9 cellular contexts compared by ENCODE assay signal in the genomic region with DNA sequence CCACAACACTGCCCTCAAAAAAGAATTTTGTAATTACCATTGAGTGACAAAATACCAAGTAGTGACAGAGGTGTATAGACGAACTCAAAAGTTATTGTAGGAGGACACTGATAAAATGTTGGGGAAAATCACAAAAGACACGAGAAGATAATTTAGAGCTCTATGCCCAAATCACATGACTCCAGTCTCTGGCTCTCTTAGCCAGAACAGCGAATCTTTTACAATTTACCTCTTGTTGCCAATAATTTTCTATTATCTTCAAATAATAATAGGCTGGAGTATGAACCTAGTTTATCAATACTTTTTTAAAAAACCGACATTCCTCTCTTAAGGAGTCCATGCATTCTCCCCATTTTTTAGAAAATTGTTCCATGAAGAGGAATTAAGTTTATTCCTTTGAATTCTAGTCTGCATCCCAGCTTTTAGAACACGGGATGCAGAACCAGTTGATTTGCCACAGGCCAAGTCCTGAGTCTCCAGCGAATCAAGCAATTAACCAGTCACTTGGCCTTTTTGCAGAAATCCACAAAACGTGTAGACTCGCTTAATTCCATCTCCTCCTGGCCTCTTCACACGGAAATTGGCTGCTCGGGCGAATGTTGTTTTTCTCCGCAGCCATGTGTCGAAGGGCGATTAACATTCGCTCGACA. TPM values are rescaled to one million over a fixed set of nuclear protein-coding genes. Genes with fewer than 3 reads are reported as not detected.
DNase-seq lines count a peak whose midpoint lies in the region; ATAC-seq, FAIRE-seq and TF ChIP-seq lines count a peak whose summit lies in the region.
"Had no signal": no experiment of that assay in that cellular context is flagged by ENCODE, and none has a peak within 500 bp of the region (broad histone marks: within the 10 kb centered on the region; RNA-seq: fewer than 3 reads in every experiment).

No MANE protein-coding gene starts in this region.

- no peak for FAIRE-seq in A549 (lab: Jason Lieb, UNC)

- no peak for ATAC-seq in A549
- no peak for ATAC-seq in naive thymus-derived CD4-positive, alpha-beta T cell
- ATAC-seq in HG03196 (IDR thresholded peaks at IDR 0.05; ENCODE audit: unreplicated experiment): no peak

- intact Hi-C loops in dendritic cell treated with granulocyte-macrophage colony-stimulating factor and Interleukin-4, amounts not matched to agents 40 ng/mL and 50 ng/mL, for 4 days (cut with micrococcal nuclease): loop anchor here (10.0 kb wide), 2 partner anchors 238 to 658 kb away; partner anchors contain the start of genes PGM3 and RWDD2A
- intact Hi-C loops in naive thymus-derived CD4-positive, alpha-beta T cell (cut with micrococcal nuclease): no loop called here

- peaks cover 0 to 11% of the 10 kb centered on the region in 2 donors for H3K27me3 ChIP-seq in naive thymus-derived CD4-positive, alpha-beta T cell (ENCODE audit: control insufficient read depth in 2 of 2, insufficient read depth in 2 of 2, low read length in 2 of 2)

- no peaks in the 10 kb centered on the region for H3K9me3 ChIP-seq in A549
- no peaks in the 10 kb centered on the region for H3K9me3 ChIP-seq in HEK293 (ENCODE audit: control insufficient read depth, insufficient read depth, low read depth, low read length)
- H3K9me3 ChIP-seq in naive thymus-derived CD4-positive, alpha-beta T cell (ENCODE audit: control insufficient read depth in 2 of 3, low read length in 3 of 3): no peaks in the 10 kb centered on the region

- H3K4me1 Mint-ChIP-seq in dendritic cell treated with granulocyte-macrophage colony-stimulating factor and Interleukin-4, amounts not matched to agents 40 ng/mL and 50 ng/mL, for 4 days (ENCODE audit: low read depth): peaks cover 16% of the 10 kb centered on the region
- peaks cover 0 to 19% (median 10%) of the 10 kb centered on the region in 7 donors for H3K4me1 Mint-ChIP-seq in naive thymus-derived CD4-positive, alpha-beta T cell

- H3K27ac ChIP-seq in A549 (peak overlapping the region; percentile 27 to 29; a peak in 4 of 6 replicates), HEK293 (ENCODE audit: extremely low read depth, low read depth, low read length) (no peak overlapping the region)
- H3K27ac ChIP-seq in naive thymus-derived CD4-positive, alpha-beta T cell (ENCODE audit: low read depth, low read length): no peak overlapping the region

- H3K4me3 Mint-ChIP-seq in dendritic cell treated with granulocyte-macrophage colony-stimulating factor and Interleukin-4, amounts not matched to agents 40 ng/mL and 50 ng/mL, for 4 days: peak overlapping the region; percentile 53
- peak overlapping the region in 9 of 10 donors; percentile 8 to 80 (median 53) for H3K4me3 Mint-ChIP-seq in naive thymus-derived CD4-positive, alpha-beta T cell

- DNase-seq in A549 (ENCODE audit: low read depth in 1 of 2, low spot score in 1 of 2): no peak
- no peak for DNase-seq in naive thymus-derived CD4-positive, alpha-beta T cell
- DNase-seq in DMS53 treated with DMSO at 0.1 percent for 48 hours (lab: John Stamatoyannopoulos, UW; ENCODE audit: unreplicated experiment): no peak
- DNase-seq in stimulated activated CD4-positive, alpha-beta T cell treated with anti-CD3 and anti-CD28 coated beads, Interleukin-4, amount 100 ng/mL, for 1 hour: no peak
- DNase-seq in DMS153 (lab: John Stamatoyannopoulos, UW): no peak
- DNase-seq: GF-D8 had no signal

- TF ChIP-seq EP300 in A549 (IDR thresholded peaks at IDR 0.05): no peak

- no peaks in the 10 kb centered on the region for H3K36me3 Mint-ChIP-seq in dendritic cell treated with granulocyte-macrophage colony-stimulating factor and Interleukin-4, amounts not matched to agents 40 ng/mL and 50 ng/mL, for 4 days (ENCODE audit: low read depth)
- peaks cover 0 to 10% (median 0%) of the 10 kb centered on the region in 5 donors for H3K36me3 Mint-ChIP-seq in naive thymus-derived CD4-positive, alpha-beta T cell

- POLR2A ChIA-PET in A549 (lab: Yijun Ruan, JAX) (no interaction called here), HEK293 (lab: Yijun Ruan, JAX) (interaction anchor here (1.2 kb wide), 1 partner anchor 237 kb away, joined by 3 read pairs; no protein-coding TSS in a partner anchor)
- POLR2A ChIA-PET in naive thymus-derived CD4-positive, alpha-beta T cell (lab: Charles Lee): no interaction called here

- no peak overlapping the region for H3K27ac Mint-ChIP-seq in dendritic cell treated with granulocyte-macrophage colony-stimulating factor and Interleukin-4, amounts not matched to agents 40 ng/mL and 50 ng/mL, for 4 days
- H3K27ac Mint-ChIP-seq in naive thymus-derived CD4-positive, alpha-beta T cell: peak overlapping the region in 1 of 9 donors; percentile 11

- peaks cover 59% of the 10 kb centered on the region for H3K27me3 Mint-ChIP-seq in dendritic cell treated with granulocyte-macrophage colony-stimulating factor and Interleukin-4, amounts not matched to agents 40 ng/mL and 50 ng/mL, for 4 days
- H3K27me3 Mint-ChIP-seq in naive thymus-derived CD4-positive, alpha-beta T cell: peaks cover 63 to 76% (median 71%) of the 10 kb centered on the region in 5 donors

- CTCF ChIA-PET in A549 (lab: Yijun Ruan, JAX) (interaction anchor here (1.3 kb wide), 1 partner anchor 368 kb away, joined by 5 read pairs; no protein-coding TSS in a partner anchor), HEK293 (lab: Yijun Ruan, JAX) (interaction anchor here (0.8 to 1.4 kb wide), 5 partner anchors 9 to 786 kb away, joined by 3 to 4 read pairs (median 3); no protein-coding TSS in a partner anchor)
- CTCF ChIA-PET in naive thymus-derived CD4-positive, alpha-beta T cell (lab: Charles Lee): no interaction called here

- peak overlapping the region; percentile 44 for H3K4me3 ChIP-seq in A549
- H3K4me3 ChIP-seq in HEK293 (ENCODE audit: low read depth, low read length): peak overlapping the region; percentile 45
- H3K4me3 ChIP-seq in naive thymus-derived CD4-positive, alpha-beta T cell (ENCODE audit: low read length): no peak overlapping the region

- TF ChIP-seq RAD21 in A549 (conservative IDR thresholded peaks at IDR 0.05 in 1 of 2, IDR thresholded peaks at IDR 0.05 in 1 of 2): no peak

- H3K4me1 ChIP-seq in A549 (0 out of 3 replicates have a peak, but pooled peaks cover 3% of the 10 kb centered on the region), HEK293 (ENCODE audit: control insufficient read depth, insufficient read depth, low read length) (no peaks in the 10 kb centered on the region; the same call in 1 of the 2 replicates)
- H3K4me1 ChIP-seq in naive thymus-derived CD4-positive, alpha-beta T cell (ENCODE audit: control insufficient read depth in 2 of 2, insufficient read depth in 2 of 2, low read length in 2 of 2): peaks cover 0 to 3% of the 10 kb centered on the region in 2 donors

- no peaks in the 10 kb centered on the region for H3K36me3 ChIP-seq in HEK293 (ENCODE audit: control insufficient read depth in 2 of 2, insufficient read depth in 1 of 2, low read length in 2 of 2)
- H3K36me3 ChIP-seq in naive thymus-derived CD4-positive, alpha-beta T cell (ENCODE audit: control insufficient read depth in 2 of 3, insufficient read depth in 3 of 3, low read length in 3 of 3): no peaks in the 10 kb centered on the region

- H3K4me2 ChIP-seq in A549: peak overlapping the region; percentile 80

- TF ChIP-seq CTCF in A549 (IDR thresholded peaks at IDR 0.05): no peak
- no peak for TF ChIP-seq CTCF in HEK293 (tag by site-specific recombination; IDR thresholded peaks at IDR 0.05)

- TF ChIP-seq POLR2A in A549 (IDR thresholded peaks at IDR 0.05; ENCODE audit: low read length): no peak

- 36% methylated on average over 16 of the region's 16 CpGs for WGBS in A549 (ENCODE audit: missing lambda C conversion rate)

- H3K9me3 Mint-ChIP-seq in dendritic cell treated with granulocyte-macrophage colony-stimulating factor and Interleukin-4, amounts not matched to agents 40 ng/mL and 50 ng/mL, for 4 days: no peaks in the 10 kb centered on the region
- peaks cover 0 to 2% (median 0%) of the 10 kb centered on the region in 11 donors for H3K9me3 Mint-ChIP-seq in naive thymus-derived CD4-positive, alpha-beta T cell

TF ChIP-seq in A549, 52 proteins besides CTCF, POLR2A, EP300 and RAD21 (continues in another document):
- TF ChIP-seq RCOR1 (IDR thresholded peaks at IDR 0.05; ENCODE audit: low read depth, low read length): no peak
- TF ChIP-seq KDM1A (IDR thresholded peaks at IDR 0.05; ENCODE audit: low read depth): no peak
- TF ChIP-seq FOSL2 (IDR thresholded peaks at IDR 0.05): no peak
- no peak for TF ChIP-seq FOSL2 (CRISPR knock-in tag; IDR thresholded peaks at IDR 0.05)
- TF ChIP-seq HOXB13 (CRISPR knock-in tag; IDR thresholded peaks at IDR 0.05; ENCODE audit: low read depth): no peak

TF ChIP-seq in HEK293, 187 proteins besides CTCF, POLR2A, EP300 and RAD21:
- TF ChIP-seq ZNF626 (tag by site-specific recombination; IDR thresholded peaks at IDR 0.05) (0 out of 2 replicates have a peak, but pooled peaks have one; percentile 6), ZNF610 (tag by site-specific recombination; IDR thresholded peaks at IDR 0.05; ENCODE audit: borderline replicate concordance) (no peak)

RNA-seq across cellular contexts. Expression of gene RIPPLY2, which starts 0.5 kb away (rescaled TPM):
- polyA plus RNA-seq in A549 (2011; rRNA removed) (0.16 and 0.27 TPM in 2 replicates), A549 (2017; fragmentation: RNase III; extraction: RNeasy Plus Mini Kit Qiagen cat#74134 plus additional on column Dnase treatment) (0.78 to 1.5 TPM (median 0.89 TPM) in 3 replicates)
- 0.40 and 0.45 TPM in 2 replicates for polyA plus RNA-seq in A549 (2012; cell fraction: cytosol; rRNA removed)
- 0.25 and 0.55 TPM in 2 replicates for polyA plus RNA-seq in A549 (2012; cell fraction: nucleus; rRNA removed)
- polyA minus RNA-seq in A549 (2011; rRNA and poly(A)+ RNA removed): not detected in 2 replicates
- total RNA-seq in naive thymus-derived CD4-positive, alpha-beta T cell: not detected
- not detected for polyA plus RNA-seq in naive thymus-derived CD4-positive, alpha-beta T cell

RNA-seq across cellular contexts. Expression of gene CYB5R4, which starts 6.8 kb away (rescaled TPM):
- 14.9 and 25.5 TPM in 2 replicates for polyA plus RNA-seq in A549 (2011; rRNA removed)
- polyA plus RNA-seq in A549 (2012; cell fraction: cytosol; rRNA removed): 3.3 and 4.8 TPM in 2 replicates
- polyA plus RNA-seq in A549 (2012; cell fraction: nucleus; rRNA removed): 1.2 and 1.5 TPM in 2 replicates
- polyA plus RNA-seq in A549 (2017; fragmentation: RNase III; extraction: RNeasy Plus Mini Kit Qiagen cat#74134 plus additional on column Dnase treatment): 16.3 to 21.3 TPM (median 18.6 TPM) in 3 replicates
- polyA minus RNA-seq in A549 (2011; rRNA and poly(A)+ RNA removed): 3.7 and 3.8 TPM in 2 replicates
- total RNA-seq in naive thymus-derived CD4-positive, alpha-beta T cell: 10 to 100 TPM; 17.8 to 38.6 (median 21.0) TPM
- polyA plus RNA-seq in naive thymus-derived CD4-positive, alpha-beta T cell: 10 to 100 TPM; 14.9 to 20.0 TPM

Comparison
In these comparisons a context has a peak if more than half of its experiments do, and no peak if none do; other contexts are left out.
1. H3K27ac ChIP-seq: peak in A549 (2 of 2); none in HEK293 (single experiment) and naive thymus-derived CD4-positive, alpha-beta T cell (single experiment).